In genomic region chr1:156504062-156504813, GRCh38 we compare ENCODE assay signal across 8 cellular contexts. TPM values are rescaled to one million over a fixed set of nuclear protein-coding genes. Genes with fewer than 3 reads are reported as not detected.
DNase-seq lines count a peak whose midpoint lies in the region; ATAC-seq, FAIRE-seq and TF ChIP-seq lines count a peak whose summit lies in the region.

No MANE protein-coding gene starts in this region.

- H3K4me3 Mint-ChIP-seq in endothelial cell (ENCODE audit: unreplicated experiment): peak overlapping the region; percentile 74

- H2BK12ac ChIP-seq in neuronal stem cell (ENCODE audit: low read length): peak overlapping the region; percentile 75

- peaks cover 41% of the 10 kb centered on the region for H3K4me1 Mint-ChIP-seq in endothelial cell (ENCODE audit: unreplicated experiment)

- no peaks in the 10 kb centered on the region for H3K9me3 ChIP-seq in A549
- H3K9me3 ChIP-seq in RWPE2 (ENCODE audit: severe bottlenecking): no peaks in the 10 kb centered on the region
- H3K9me3 ChIP-seq in neuronal stem cell (replicated peaks in 1 of 2; ENCODE audit: control insufficient read depth in 2 of 2, insufficient read depth in 1 of 2, low read depth in 1 of 2, low read length in 2 of 2): no peaks in the 10 kb centered on the region

- H3K4me3 ChIP-seq in A549 (0 out of 3 replicates have a peak overlapping the region, but pooled peaks have one; percentile 10), RWPE2 (ENCODE audit: severe bottlenecking) (peak overlapping the region; percentile 15), neuronal stem cell (ENCODE audit: low read length in 2 of 2) (peak overlapping the region; percentile 33 to 34)

- POLR2A ChIA-PET in A549 (lab: Yijun Ruan, JAX): interaction anchor here (0.6 to 8.6 kb wide), 16 partner anchors 8 to 291 kb away, joined by 3 to 130 read pairs (median 4); partner anchors contain the start of genes NAXE and PMF1

- H2AFZ ChIP-seq in neuronal stem cell (ENCODE audit: low read length): peak overlapping the region; percentile 52

- no peaks in the 10 kb centered on the region for H3K27me3 ChIP-seq in RWPE2 (ENCODE audit: insufficient read depth, poor library complexity, severe bottlenecking)
- H3K27me3 ChIP-seq in neuronal stem cell (ENCODE audit: control insufficient read depth in 3 of 3, insufficient read depth in 3 of 3, low read depth in 1 of 3, low read length in 3 of 3): peaks cover 0 to 13% (median 0%) of the 10 kb centered on the region in 3 experiments

- H3K9ac ChIP-seq in neuronal stem cell (ENCODE audit: low read depth, low read length, poor library complexity): peak overlapping the region; percentile 63

- DNase-seq in A549 (ENCODE audit: low read depth in 1 of 2, low spot score in 1 of 2) (peak in 1 of 2 experiments; percentile 62), RWPE2 (ENCODE audit: low spot score) (no peak), endothelial cell (ENCODE audit: low spot score) (no peak), neuronal stem cell (ENCODE audit: low spot score) (no peak), NCI-H446 treated with DMSO at 0.1 percent for 48 hours (lab: John Stamatoyannopoulos, UW) (no peak)

- no peak for FAIRE-seq in A549 (lab: Jason Lieb, UNC)

- peak overlapping the region; percentile 69 for H3K4me2 ChIP-seq in A549
- H3K4me2 ChIP-seq in neuronal stem cell (ENCODE audit: insufficient read depth, low read length, poor library complexity, severe bottlenecking): no peak overlapping the region

- H3K27ac ChIP-seq in A549 (peak overlapping the region; percentile 98 to 100), RWPE2 (ENCODE audit: poor library complexity, severe bottlenecking) (peak overlapping the region; percentile 96), neuronal stem cell (replicated peaks; ENCODE audit: low read length) (peak overlapping the region; percentile 48)

- peak overlapping the region; percentile 97 for H3K27ac Mint-ChIP-seq in endothelial cell (ENCODE audit: unreplicated experiment)

- H3K14ac ChIP-seq in neuronal stem cell (ENCODE audit: low read length): peak overlapping the region; percentile 26

- no peak overlapping the region for H2BK5ac ChIP-seq in neuronal stem cell (ENCODE audit: low read length)

- H3K27me3 Mint-ChIP-seq in endothelial cell (ENCODE audit: unreplicated experiment): peaks cover 3% of the 10 kb centered on the region

- peak overlapping the region; percentile 95 for H3K18ac ChIP-seq in neuronal stem cell (ENCODE audit: low read length)

- H3K4me1 ChIP-seq in A549: peaks cover 62% of the 10 kb centered on the region
- H3K4me1 ChIP-seq in RWPE2 (ENCODE audit: insufficient read depth, poor library complexity, severe bottlenecking): peaks cover 40% of the 10 kb centered on the region
- peaks cover 14 to 24% of the 10 kb centered on the region in 2 donors for H3K4me1 ChIP-seq in neuronal stem cell (ENCODE audit: control insufficient read depth in 2 of 2, insufficient read depth in 1 of 2, low read depth in 1 of 2, low read length in 2 of 2)

- H3K4ac ChIP-seq in neuronal stem cell (ENCODE audit: low read length): peak overlapping the region; percentile 77

- CTCF ChIA-PET in A549 (lab: Yijun Ruan, JAX): interaction anchor here (0.8 to 31.7 kb wide), 7 partner anchors 28 to 123 kb away, joined by 3 to 474 read pairs (median 3); no protein-coding TSS in a partner anchor

- no peak overlapping the region for H4K91ac ChIP-seq in neuronal stem cell (ENCODE audit: low read depth, low read length, poor library complexity)

- H3K23ac ChIP-seq in neuronal stem cell (ENCODE audit: low read depth, low read length, poor library complexity): peak overlapping the region; percentile 89

- TF ChIP-seq CTCF in A549 (IDR thresholded peaks at IDR 0.05) (no peak), RWPE2 (IDR thresholded peaks at IDR 0.05; ENCODE audit: poor library complexity, severe bottlenecking) (no peak), endothelial cell (IDR thresholded peaks at IDR 0.05; ENCODE audit: unreplicated experiment) (no peak)

- TF ChIP-seq RAD21 in A549 (conservative IDR thresholded peaks at IDR 0.05 in 1 of 2, IDR thresholded peaks at IDR 0.05 in 1 of 2): no peak

- H3K79me1 ChIP-seq in neuronal stem cell (ENCODE audit: low read depth, low read length): no peaks in the 10 kb centered on the region

- H3K36me3 ChIP-seq in RWPE2 (ENCODE audit: low read depth): no peaks in the 10 kb centered on the region
- no peaks in the 10 kb centered on the region for H3K36me3 ChIP-seq in neuronal stem cell (replicated peaks in 1 of 2; ENCODE audit: control insufficient read depth in 2 of 2, insufficient read depth in 2 of 2, low read length in 2 of 2)

- ATAC-seq in A549 (peak; percentile 1; a peak in 3 of 6 replicates), GM18505 (IDR thresholded peaks at IDR 0.05; ENCODE audit: unreplicated experiment) (no peak), RWPE2 (ENCODE audit: low read depth) (no peak), GM21381 (IDR thresholded peaks at IDR 0.05; ENCODE audit: unreplicated experiment) (no peak), GM18502 (IDR thresholded peaks at IDR 0.05; ENCODE audit: poor library complexity, unreplicated experiment) (no peak)

- peak overlapping the region; percentile 84 for H2BK120ac ChIP-seq in neuronal stem cell (ENCODE audit: low read depth, low read length)

- H3K36me3 Mint-ChIP-seq in endothelial cell (ENCODE audit: low read depth, unreplicated experiment): peaks cover 3% of the 10 kb centered on the region

- 31% methylated on average over 8 of the region's 8 CpGs for WGBS in A549 (ENCODE audit: missing lambda C conversion rate)
- no CpG with 5 or more reads among the region's 8 CpGs for WGBS in neuronal stem cell (ENCODE audit: extremely low coverage in 2 of 2, insufficient read length in 2 of 2, insufficient replicate concordance in 1 of 2), 2 donors

- no peak for TF ChIP-seq POLR2A in A549 (IDR thresholded peaks at IDR 0.05; ENCODE audit: low read length)
- TF ChIP-seq POLR2A in GM18505 (IDR thresholded peaks at IDR 0.05; ENCODE audit: borderline replicate concordance, extremely low read depth, insufficient read depth, insufficient read length): peak; percentile 3

- no peak overlapping the region for H4K8ac ChIP-seq in neuronal stem cell (ENCODE audit: low read depth, low read length)

- peak overlapping the region; percentile 85 for H2AK5ac ChIP-seq in neuronal stem cell (ENCODE audit: low read depth, low read length)

- H2BK15ac ChIP-seq in neuronal stem cell (ENCODE audit: low read length): peak overlapping the region; percentile 83

- TF ChIP-seq EP300 in A549 (IDR thresholded peaks at IDR 0.05): no peak

- no peaks in the 10 kb centered on the region for H3K9me3 Mint-ChIP-seq in endothelial cell (ENCODE audit: unreplicated experiment)

TF ChIP-seq in A549, 52 proteins besides CTCF, POLR2A, EP300 and RAD21:
- TF ChIP-seq ZNF302 (CRISPR knock-in tag; IDR thresholded peaks at IDR 0.05): 0 out of 2 replicates have a peak, but pooled peaks have one; percentile 13
- no peak for TF ChIP-seq HEYL (CRISPR knock-in tag; IDR thresholded peaks at IDR 0.05)
- no peak for TF ChIP-seq GATA3 (IDR thresholded peaks at IDR 0.05; ENCODE audit: borderline replicate concordance)
- no peak for TF ChIP-seq NFE2L2 (conservative IDR thresholded peaks at IDR 0.05; ENCODE audit: low read length)
- TF ChIP-seq CBX2 (IDR thresholded peaks at IDR 0.05; ENCODE audit: borderline replicate concordance, low read depth): no peak
- TF ChIP-seq HES2 (IDR thresholded peaks at IDR 0.05): no peak
TF ChIP-seq in A549: peak in this region for 1.

RNA-seq across cellular contexts. Expression of gene MEF2D, which starts 3.7 kb away (rescaled TPM):
- polyA plus RNA-seq in A549 (2011; rRNA removed) (16.8 and 20.8 TPM in 2 replicates), A549 (2017; fragmentation: RNase III; extraction: RNeasy Plus Mini Kit Qiagen cat#74134 plus additional on column Dnase treatment) (20.7 to 23.4 TPM (median 22.8 TPM) in 3 replicates)
- 24.1 and 35.9 TPM in 2 replicates for polyA plus RNA-seq in A549 (2012; cell fraction: cytosol; rRNA removed)
- 93.8 and 94.5 TPM in 2 replicates for polyA plus RNA-seq in A549 (2012; cell fraction: nucleus; rRNA removed)
- polyA minus RNA-seq in A549 (2011; rRNA and poly(A)+ RNA removed): 22.8 and 26.8 TPM in 2 replicates
- 45.2 TPM for total RNA-seq in endothelial cell (ENCODE audit: unreplicated experiment)
- polyA plus RNA-seq in neuronal stem cell (2013, experiment 1 of 2): 8.4 TPM
- polyA plus RNA-seq in neuronal stem cell (2013, experiment 2 of 2): 9.2 TPM

Comparison
In these comparisons a context has a peak if more than half of its experiments do, and no peak if none do; other contexts are left out.
1. ATAC-seq: peak in A549 (2 of 2); none in GM18505 (single experiment), RWPE2 (single experiment), GM21381 (single experiment) and GM18502 (single experiment).
2. H3K27ac ChIP-seq: peak in every context shown above with its lines; median percentile 99 in A549; 96 in RWPE2; 48 in neuronal stem cell.
3. Peak in every context shown above with its lines, with median percentiles within 50 percentile points of each other: H3K4me3 ChIP-seq.